ENCODE assay signal across 24 cellular contexts in the genomic region with DNA sequence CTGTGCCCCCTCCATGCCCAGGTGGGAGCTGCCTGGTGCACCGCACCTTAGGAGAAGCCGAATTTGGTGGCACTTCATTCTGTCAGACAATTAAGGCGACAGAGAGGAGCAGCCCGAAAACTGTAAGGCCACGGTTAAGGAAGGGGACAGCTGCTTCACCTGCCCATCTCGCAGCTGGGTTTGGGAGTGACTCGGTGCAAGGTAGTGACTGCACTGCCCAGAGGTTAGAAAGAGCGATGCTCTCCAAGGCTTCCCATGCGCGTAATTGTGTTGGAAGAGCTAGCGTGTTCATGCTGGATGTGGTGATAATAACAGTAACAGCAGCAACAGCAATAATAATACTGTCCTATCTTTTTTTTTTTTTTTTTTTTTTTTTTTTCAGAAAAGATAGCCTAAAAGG.
DNase-seq lines count a peak whose midpoint lies in the region; ATAC-seq, FAIRE-seq and TF ChIP-seq lines count a peak whose summit lies in the region.
"Had no signal": no experiment of that assay in that cellular context is flagged by ENCODE, and none has a peak within 500 bp of the region (broad histone marks: within the 10 kb centered on the region; RNA-seq: fewer than 3 reads in every experiment).

No MANE protein-coding gene starts in this region.

- H3K23ac ChIP-seq in H9 (ENCODE audit: insufficient read length, low read depth, low read length) = no peak overlapping the region

- H4K91ac ChIP-seq in H9 (ENCODE audit: insufficient read length, low read depth, low read length) = no peak overlapping the region

- no peak for TF ChIP-seq CTCF in H9 (conservative IDR thresholded peaks at IDR 0.05)
- TF ChIP-seq CTCF in choroid plexus epithelial cell (conservative IDR thresholded peaks at IDR 0.05; ENCODE audit: low read depth, low read length) = no peak
- no peak for TF ChIP-seq CTCF in progenitor cell of endocrine pancreas (IDR thresholded peaks at IDR 0.05; ENCODE audit: unreplicated experiment)

- no peak overlapping the region for H2BK120ac ChIP-seq in H9 (ENCODE audit: low read depth, low read length, poor library complexity, severe bottlenecking)

- no peaks in the 10 kb centered on the region for H4K20me1 ChIP-seq in H9 (ENCODE audit: control insufficient read depth, insufficient read depth, insufficient read length)
- H4K20me1 ChIP-seq: BLaER1 treated with 17β-estradiol and CSF1 and Interleukin-3, amounts not matched to agents 10 nM and 100 nM had no signal

- WGBS in H9 (ENCODE audit: extremely low coverage, insufficient read length, low lambda C conversion rate) = no CpG with 5 or more reads among the region's 11 CpGs
- WGBS in small intestine, 3 donors = 69 to 79% (median 74%) methylated on average over 11 of the region's 11 CpGs

- CTCF ChIA-PET in activated naive CD4-positive, alpha-beta T cell treated with anti-CD3 and anti-CD28 coated beads for 36 hours (lab: Charles Lee) = no interaction called here

- H3K4me3 ChIP-seq in choroid plexus epithelial cell (ENCODE audit: low read depth, low read length) = peak overlapping the region; percentile 44
- no peak overlapping the region for H3K4me3 ChIP-seq in small intestine (ENCODE audit: low read depth in 1 of 2, low read length in 2 of 2)
- H3K4me3 ChIP-seq: BLaER1 treated with 17β-estradiol and CSF1 and Interleukin-3, amounts not matched to agents 10 nM and 100 nM; ovary; right lobe of liver had no signal

- no peaks in the 10 kb centered on the region for H3K4me1 ChIP-seq in H9 (ENCODE audit: insufficient read depth, low read length)
- no peaks in the 10 kb centered on the region for H3K4me1 ChIP-seq in small intestine (ENCODE audit: control insufficient read depth in 2 of 2, insufficient read depth in 1 of 2, low read depth in 1 of 2, low read length in 1 of 2)
- H3K4me1 ChIP-seq: BLaER1 treated with 17β-estradiol and CSF1 and Interleukin-3, amounts not matched to agents 10 nM and 100 nM; foreskin keratinocyte; right lobe of liver had no signal

- no peak overlapping the region for H3K56ac ChIP-seq in H9 (ENCODE audit: insufficient read length, low read depth, low read length)

- peak; percentile 47 for DNase-seq in H9
- no peak for DNase-seq in choroid plexus epithelial cell (ENCODE audit: low read depth)
- peak; percentile 34 for DNase-seq in iPS-NIHi7 (ENCODE audit: extremely low spot score)
- no peak for DNase-seq in progenitor cell of endocrine pancreas (ENCODE audit: low spot score, unreplicated experiment)
- no peak for DNase-seq in small intestine
- no peak for DNase-seq in COR-L47 (lab: John Stamatoyannopoulos, UW)
- DNase-seq in activated naive CD4-positive, alpha-beta T cell treated with anti-CD3 and anti-CD28 coated beads for 36 hours = no peak
- DNase-seq: activated CD4-positive, alpha-beta memory T cell treated with anti-CD3 and anti-CD28 coated beads, Interleukin-2, amount 10 ng/mL, durations not matched to agents 7 days and 5 days; activated naive CD8-positive, alpha-beta T cell treated with anti-CD3 and anti-CD28 coated beads, Interleukin-2, amount 10 ng/mL, durations not matched to agents 7 days and 5 days; DND-41; erythroblast; foreskin keratinocyte; hippocampal formation; NCI-H2029 treated with DMSO at 0.1 percent for 48 hours; ovary; right lobe of liver; stimulated activated CD4-positive, alpha-beta T cell treated with anti-CD3 and anti-CD28 coated beads, Interleukin-15, amount 100 ng/mL, for 24 hours; stimulated activated naive CD8-positive, alpha-beta T cell treated with anti-CD3 and anti-CD28 coated beads, Interleukin-15, Interleukin-2, amounts not matched to agents 100 U/mL and 50 U/mL, for 24 hours; tibial artery had no signal

- no peaks in the 10 kb centered on the region for H3K23me2 ChIP-seq in H9 (ENCODE audit: insufficient read length, low read depth, low read length, poor library complexity, severe bottlenecking)

- H3K27ac ChIP-seq in H9 (ENCODE audit: insufficient read length, low read depth, low read length) (no peak overlapping the region), small intestine (ENCODE audit: low read depth in 1 of 2, low read length in 1 of 2) (no peak overlapping the region)
- H3K27ac ChIP-seq: BLaER1 treated with 17β-estradiol and CSF1 and Interleukin-3, amounts not matched to agents 10 nM and 100 nM; foreskin keratinocyte; ovary; right lobe of liver; tibial artery had no signal

- no peak overlapping the region for H2BK12ac ChIP-seq in H9 (ENCODE audit: insufficient read length, low read depth, low read length)

- H3K27me3 ChIP-seq in H9 (ENCODE audit: insufficient read depth, low read length) (peaks cover 6% of the 10 kb centered on the region; the same call in 1 of the 2 replicates), small intestine (ENCODE audit: control insufficient read depth in 2 of 2, insufficient read depth in 2 of 2, low read length in 2 of 2) (peaks cover 0 to 4% of the 10 kb centered on the region in 2 donors)
- H3K27me3 ChIP-seq: ovary, right lobe of liver had no signal

- H3K4me2 ChIP-seq in H9 (ENCODE audit: insufficient read depth, insufficient read length, low read length) = peak overlapping the region; percentile 22
- H3K4me2 ChIP-seq: BLaER1 treated with 17β-estradiol and CSF1 and Interleukin-3, amounts not matched to agents 10 nM and 100 nM had no signal

- H3T11ph ChIP-seq in H9 (ENCODE audit: low read length) = no peak overlapping the region

- no peak overlapping the region for H4K8ac ChIP-seq in H9 (replicated peaks; ENCODE audit: insufficient read length, low read depth, low read length)

- no peak for ATAC-seq in GM19035 (IDR thresholded peaks at IDR 0.05; ENCODE audit: unreplicated experiment)
- ATAC-seq: activated CD4-positive, CD25-positive, alpha-beta regulatory T cell treated with anti-CD3 and anti-CD28 coated beads, Interleukin-2, amount 50 U/mL, for 24 hours; foreskin keratinocyte; right lobe of liver; Right ventricle myocardium inferior; stimulated activated naive CD8-positive, alpha-beta T cell treated with anti-CD3 and anti-CD28 coated beads, Interleukin-15, Interleukin-2, amounts not matched to agents 100 U/mL and 50 U/mL, for 24 hours had no signal

- no peak overlapping the region for H3K4ac ChIP-seq in H9 (ENCODE audit: low read depth, low read length)

- H3K9me3 ChIP-seq in H9 (ENCODE audit: control insufficient read depth, low read depth, low read length) (no peaks in the 10 kb centered on the region), small intestine (ENCODE audit: control insufficient read depth, low read depth) (no peaks in the 10 kb centered on the region)
- H3K9me3 ChIP-seq: BLaER1 treated with 17β-estradiol and CSF1 and Interleukin-3, amounts not matched to agents 10 nM and 100 nM; ovary; right lobe of liver; tibial artery had no signal

- H3K27me3 Mint-ChIP-seq in H9 (ENCODE audit: low read depth) (peaks cover 49% of the 10 kb centered on the region), progenitor cell of endocrine pancreas (peaks cover 70% of the 10 kb centered on the region)
- peaks cover 40% of the 10 kb centered on the region for H3K27me3 Mint-ChIP-seq in activated naive CD4-positive, alpha-beta T cell treated with anti-CD3 and anti-CD28 coated beads for 36 hours (ENCODE audit: low read depth)

- H3K36me3 Mint-ChIP-seq in H9 (ENCODE audit: insufficient read depth in 1 of 3, low read depth in 3 of 3) (no peaks in the 10 kb centered on the region), progenitor cell of endocrine pancreas (ENCODE audit: insufficient read depth) (no peaks in the 10 kb centered on the region)
- no peaks in the 10 kb centered on the region for H3K36me3 Mint-ChIP-seq in activated naive CD4-positive, alpha-beta T cell treated with anti-CD3 and anti-CD28 coated beads for 36 hours (ENCODE audit: low read depth)
- H3K36me3 Mint-ChIP-seq: activated naive CD8-positive, alpha-beta T cell treated with anti-CD3 and anti-CD28 coated beads, Interleukin-2, amount 10 ng/mL, durations not matched to agents 7 days and 5 days had no signal

- H3K4me1 Mint-ChIP-seq in H9 (peaks cover 16 to 23% of the 10 kb centered on the region in 2 experiments), progenitor cell of endocrine pancreas (ENCODE audit: low read depth) (peaks cover 1% of the 10 kb centered on the region)
- peaks cover 4% of the 10 kb centered on the region for H3K4me1 Mint-ChIP-seq in activated naive CD4-positive, alpha-beta T cell treated with anti-CD3 and anti-CD28 coated beads for 36 hours (ENCODE audit: low read depth)
- H3K4me1 Mint-ChIP-seq: activated CD4-positive, alpha-beta memory T cell treated with anti-CD3 and anti-CD28 coated beads, Interleukin-2, amount 10 ng/mL, durations not matched to agents 7 days and 5 days; activated naive CD8-positive, alpha-beta T cell treated with anti-CD3 and anti-CD28 coated beads, Interleukin-2, amount 10 ng/mL, durations not matched to agents 7 days and 5 days had no signal

- no peak overlapping the region for H2AK5ac ChIP-seq in H9 (ENCODE audit: insufficient read length, low read length)

- H3K27ac Mint-ChIP-seq in H9 = no peak overlapping the region
- H3K27ac Mint-ChIP-seq in progenitor cell of endocrine pancreas = no peak overlapping the region
- no peak overlapping the region for H3K27ac Mint-ChIP-seq in activated naive CD4-positive, alpha-beta T cell treated with anti-CD3 and anti-CD28 coated beads for 36 hours
- H3K27ac Mint-ChIP-seq: activated CD4-positive, alpha-beta memory T cell treated with anti-CD3 and anti-CD28 coated beads, Interleukin-2, amount 10 ng/mL, durations not matched to agents 7 days and 5 days; activated naive CD8-positive, alpha-beta T cell treated with anti-CD3 and anti-CD28 coated beads, Interleukin-2, amount 10 ng/mL, durations not matched to agents 7 days and 5 days had no signal

- H3K9me3 Mint-ChIP-seq in H9 = no peaks in the 10 kb centered on the region
- no peaks in the 10 kb centered on the region for H3K9me3 Mint-ChIP-seq in progenitor cell of endocrine pancreas (ENCODE audit: low read depth)
- no peaks in the 10 kb centered on the region for H3K9me3 Mint-ChIP-seq in activated naive CD4-positive, alpha-beta T cell treated with anti-CD3 and anti-CD28 coated beads for 36 hours
- H3K9me3 Mint-ChIP-seq: activated CD4-positive, alpha-beta memory T cell treated with anti-CD3 and anti-CD28 coated beads, Interleukin-2, amount 10 ng/mL, durations not matched to agents 7 days and 5 days; activated naive CD8-positive, alpha-beta T cell treated with anti-CD3 and anti-CD28 coated beads, Interleukin-2, amount 10 ng/mL, durations not matched to agents 7 days and 5 days had no signal

- H2BK5ac ChIP-seq in H9 (ENCODE audit: insufficient read length, low read length) = no peak overlapping the region

- H3K4me3 Mint-ChIP-seq in H9 = peak overlapping the region; percentile 64 to 68
- H3K4me3 Mint-ChIP-seq in progenitor cell of endocrine pancreas (ENCODE audit: low read depth) = peak overlapping the region; percentile 41
- H3K4me3 Mint-ChIP-seq in activated naive CD4-positive, alpha-beta T cell treated with anti-CD3 and anti-CD28 coated beads for 36 hours = no peak overlapping the region
- H3K4me3 Mint-ChIP-seq: activated CD4-positive, alpha-beta memory T cell treated with anti-CD3 and anti-CD28 coated beads, Interleukin-2, amount 10 ng/mL, durations not matched to agents 7 days and 5 days; activated naive CD8-positive, alpha-beta T cell treated with anti-CD3 and anti-CD28 coated beads, Interleukin-2, amount 10 ng/mL, durations not matched to agents 7 days and 5 days had no signal

- no peak overlapping the region for H3K14ac ChIP-seq in H9 (ENCODE audit: insufficient read depth, low read length)

- no peaks in the 10 kb centered on the region for H3K79me1 ChIP-seq in H9 (ENCODE audit: insufficient read depth, low read depth, low read length, poor library complexity, severe bottlenecking)

- H2AFZ ChIP-seq in H9 (ENCODE audit: low read length) = no peak overlapping the region

- H3K36me3 ChIP-seq in small intestine (ENCODE audit: control insufficient read depth in 2 of 2, insufficient read depth in 2 of 2, low read length in 2 of 2) = no peaks in the 10 kb centered on the region
- H3K36me3 ChIP-seq: BLaER1 treated with 17β-estradiol and CSF1 and Interleukin-3, amounts not matched to agents 10 nM and 100 nM; ovary; right lobe of liver; tibial artery had no signal

- no peak for FAIRE-seq in small intestine (lab: Jason Lieb, UNC)
- FAIRE-seq: GM12892 had no signal

- H3K9ac ChIP-seq in H9 (ENCODE audit: extremely low read depth, insufficient read length, low read length) = no peak overlapping the region
- H3K9ac ChIP-seq: BLaER1 treated with 17β-estradiol and CSF1 and Interleukin-3, amounts not matched to agents 10 nM and 100 nM had no signal

- H3K79me2 ChIP-seq in H9 (ENCODE audit: insufficient read depth, low read length) = no peaks in the 10 kb centered on the region

- no peak overlapping the region for H2BK20ac ChIP-seq in H9 (ENCODE audit: low read depth, low read length, poor library complexity, severe bottlenecking)

- intact Hi-C loops in activated naive CD4-positive, alpha-beta T cell treated with anti-CD3 and anti-CD28 coated beads for 36 hours (cut with micrococcal nuclease) = no loop called here

- H2BK15ac ChIP-seq in H9 (ENCODE audit: low read depth, low read length) = no peak overlapping the region

- no peak overlapping the region for H3K18ac ChIP-seq in H9 (ENCODE audit: insufficient read length, low read depth, low read length)

- H4K5ac ChIP-seq in H9 (ENCODE audit: insufficient read length, low read depth, low read length) = no peak overlapping the region

Comparison
In these comparisons a context has a peak if more than half of its experiments do, and no peak if none do; other contexts are left out.
1. DNase-seq: peak in H9 (single experiment) and iPS-NIHi7 (single experiment); none in choroid plexus epithelial cell (single experiment), progenitor cell of endocrine pancreas (single experiment), small intestine (single experiment), COR-L47 (single experiment) and activated naive CD4-positive, alpha-beta T cell treated with anti-CD3 and anti-CD28 coated beads for 36 hours (single experiment).